Comparison of ENCODE assay signal across 11 cellular contexts in genomic region chr9:106921989-106922388, GRCh38. TPM values are rescaled to one million over a fixed set of nuclear protein-coding genes. Genes with fewer than 3 reads are reported as not detected.
DNase-seq lines count a peak whose midpoint lies in the region; ATAC-seq and TF ChIP-seq lines count a peak whose summit lies in the region.
"Had no signal": no experiment of that assay in that cellular context is flagged by ENCODE, and none has a peak within 500 bp of the region (broad histone marks: within the 10 kb centered on the region; RNA-seq: fewer than 3 reads in every experiment).

No MANE protein-coding gene starts in this region.

- H3K27ac ChIP-seq in HEK293 (ENCODE audit: extremely low read depth, low read depth, low read length) = peak overlapping the region; percentile 93
- H3K27ac ChIP-seq in substantia nigra (ENCODE audit: low read depth, low read length, poor library complexity, severe bottlenecking) = peak overlapping the region; percentile 94

- CTCF ChIA-PET in HEK293 (lab: Yijun Ruan, JAX) = no interaction called here

- peaks cover 13 to 87% (median 44%) of the 10 kb centered on the region in 5 experiments for H3K9me3 Mint-ChIP-seq in brain

- TF ChIP-seq CTCF in HEK293 (tag by site-specific recombination; IDR thresholded peaks at IDR 0.05) (no peak), brain (conservative IDR thresholded peaks at IDR 0.05) (no peak), GM10266 (IDR thresholded peaks at IDR 0.05; ENCODE audit: control insufficient read depth, insufficient read depth, low read depth, missing control alignments) (no peak)

- H3K4me3 Mint-ChIP-seq in brain = peak overlapping the region; percentile 52 to 79 (median 73)
- H3K4me3 Mint-ChIP-seq: stimulated activated naive CD8-positive, alpha-beta T cell treated with anti-CD3 and anti-CD28 coated beads, Interleukin-15, Interleukin-2, amounts not matched to agents 100 ng/mL and 50 ng/mL, for 24 hours had no signal

- no peaks in the 10 kb centered on the region for H3K27me3 Mint-ChIP-seq in brain
- H3K27me3 Mint-ChIP-seq: stimulated activated naive CD8-positive, alpha-beta T cell treated with anti-CD3 and anti-CD28 coated beads, Interleukin-15, Interleukin-2, amounts not matched to agents 100 ng/mL and 50 ng/mL, for 24 hours had no signal

- peaks cover 3 to 38% of the 10 kb centered on the region in 2 experiments; a peak in 1 of 3 replicates for H3K36me3 ChIP-seq in HEK293 (ENCODE audit: control insufficient read depth in 2 of 2, insufficient read depth in 1 of 2, low read length in 2 of 2)

- no peak overlapping the region; the same call in 1 of the 2 replicates for H3K4me3 ChIP-seq in HEK293 (ENCODE audit: low read depth, low read length)

- peak overlapping the region; percentile 91 to 100 (median 98) for H3K27ac Mint-ChIP-seq in brain
- H3K27ac Mint-ChIP-seq: stimulated activated naive CD8-positive, alpha-beta T cell treated with anti-CD3 and anti-CD28 coated beads, Interleukin-15, Interleukin-2, amounts not matched to agents 100 ng/mL and 50 ng/mL, for 24 hours had no signal

- H3K36me3 Mint-ChIP-seq in brain = peaks cover 100% of the 10 kb centered on the region

- POLR2A ChIA-PET in HEK293 (lab: Yijun Ruan, JAX) = interaction anchor here (0.9 to 2.4 kb wide), 4 partner anchors 11 to 59 kb away, joined by 3 to 45 read pairs (median 5); partner anchors contain the start of gene ZNF462

- DNase-seq in iris pigment epithelial cell (ENCODE audit: low read depth) (peak; percentile 66), substantia nigra (lab: John Stamatoyannopoulos, UW) (no peak), GM10266 (ENCODE audit: extremely low spot score) (no peak), hippocampal formation (lab: John Stamatoyannopoulos, UW) (no peak), DMS53 treated with DMSO at 0.1 percent for 48 hours (lab: John Stamatoyannopoulos, UW; ENCODE audit: unreplicated experiment) (no peak)
- DNase-seq: activated T-cell treated with anti-CD3 and anti-CD28 coated beads for 4 hours; stimulated activated CD4-positive, alpha-beta T cell treated with anti-CD3 and anti-CD28 coated beads, Interleukin-2, amount 100 ng/mL, for 24 hours had no signal

- H3K4me1 Mint-ChIP-seq in brain = peaks cover 47% of the 10 kb centered on the region

- peaks cover 4% of the 10 kb centered on the region for H3K4me1 ChIP-seq in HEK293 (ENCODE audit: control insufficient read depth, insufficient read depth, low read length)

- ATAC-seq in HG02852 (IDR thresholded peaks at IDR 0.05; ENCODE audit: unreplicated experiment) = no peak

- H3K9me3 ChIP-seq in HEK293 (ENCODE audit: control insufficient read depth, insufficient read depth, low read depth, low read length) = no peaks in the 10 kb centered on the region

TF ChIP-seq in HEK293, 187 proteins besides CTCF, POLR2A, EP300 and RAD21:
- TF ChIP-seq KLF9 (tag by site-specific recombination; IDR thresholded peaks at IDR 0.05; ENCODE audit: low read depth) = no peak

RNA-seq across cellular contexts. Expression of gene ZNF462, which starts 59.0 kb away (rescaled TPM):
- 5.3 TPM for polyA plus RNA-seq in brain (ENCODE audit: insufficient read depth, low read depth, low replicate concordance)
